ENCODE assay signal across 23 cellular contexts in the genomic region with DNA sequence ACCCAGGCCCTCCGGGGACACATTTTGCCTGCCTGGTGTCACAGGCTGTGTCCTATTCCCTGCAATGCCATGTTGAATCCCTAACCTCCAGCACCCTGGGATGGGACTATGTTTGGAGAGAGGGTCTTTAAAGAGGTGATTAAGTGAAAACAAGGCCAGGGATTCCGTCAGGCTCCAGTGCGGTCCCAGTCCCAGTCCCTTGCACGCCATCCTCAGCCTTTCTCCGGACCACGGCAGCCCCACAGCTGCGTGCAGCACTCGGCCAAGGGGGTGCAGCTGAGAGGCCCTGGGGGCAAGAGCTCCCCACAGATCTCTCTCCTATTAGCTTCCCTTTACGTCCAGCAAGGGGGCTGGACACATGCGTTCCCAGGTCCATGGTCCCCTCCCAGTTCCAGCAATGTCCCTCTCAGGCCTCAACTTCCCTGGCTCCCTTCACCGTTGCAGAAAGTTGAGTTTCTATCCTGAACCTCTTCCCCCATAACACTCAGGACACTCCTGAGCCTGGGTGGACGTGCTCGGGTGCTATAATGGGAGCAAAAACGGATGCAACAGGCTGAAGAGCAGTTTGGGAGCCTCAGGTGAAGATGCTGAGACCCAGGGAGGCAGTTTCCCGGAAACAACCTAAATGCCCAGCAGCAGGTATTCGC.
"Had no signal": no experiment of that assay in that cellular context is flagged by ENCODE, and none has a peak within 500 bp of the region (broad histone marks: within the 10 kb centered on the region; RNA-seq: fewer than 3 reads in every experiment).

No MANE protein-coding gene starts in this region.

- H3K9me3 Mint-ChIP-seq: effector memory CD8-positive, alpha-beta T cell; nephron progenitor cell had no signal

- H3K79me2 ChIP-seq: parathyroid adenoma had no signal

- H3K27me3 ChIP-seq: suprapubic skin, transverse colon had no signal

- H3K27ac ChIP-seq: left lung, parathyroid adenoma, suprapubic skin, transverse colon had no signal

- H2AFZ ChIP-seq: parathyroid adenoma had no signal

- H3K4me1 Mint-ChIP-seq: naive thymus-derived CD4-positive, alpha-beta T cell; nephron progenitor cell; stimulated activated naive CD8-positive, alpha-beta T cell treated with anti-CD3 and anti-CD28 coated beads, Interleukin-15, amount 100 ng/mL, for 72 hours had no signal

- H3K9ac ChIP-seq: parathyroid adenoma had no signal

- H3K4me2 ChIP-seq: smooth muscle cell had no signal

- H3K27ac Mint-ChIP-seq: effector memory CD8-positive, alpha-beta T cell; naive thymus-derived CD4-positive, alpha-beta T cell; nephron progenitor cell; progenitor cell of endocrine pancreas had no signal

- H3K36me3 ChIP-seq: left lung, suprapubic skin, transverse colon had no signal

- H3K4me1 ChIP-seq: left lung, parathyroid adenoma, suprapubic skin, transverse colon had no signal

- DNase-seq: cerebellar nuclear complex; cortex of kidney; effector memory CD8-positive, alpha-beta T cell; erythroblast; kidney; left lung; mesenchymal stem cell; midbrain; naive thymus-derived CD4-positive, alpha-beta T cell; nephron progenitor cell; occipital lobe; stimulated activated CD4-positive, alpha-beta T cell treated with anti-CD3 and anti-CD28 coated beads, Interleukin-12 subunit alpha, Interleukin-12 subunit beta, amount 100 ng/mL, for 4 hours; stimulated activated CD4-positive, alpha-beta T cell treated with anti-CD3 and anti-CD28 coated beads, Interleukin-1b, Interleukin-23, amount 100 ng/mL, for 48 hours; stimulated activated CD4-positive, alpha-beta T cell treated with anti-CD3 and anti-CD28 coated beads, Interleukin-4, amount 100 ng/mL, for 1 hour; stimulated activated CD8-positive, alpha-beta memory T cell treated with anti-CD3 and anti-CD28 coated beads, Interleukin-4, amount 100 ng/mL, for 48 hours; stimulated activated naive CD4-positive, alpha-beta T cell; stimulated activated naive CD8-positive, alpha-beta T cell treated with anti-CD3 and anti-CD28 coated beads, Interleukin-15, amount 100 ng/mL, for 72 hours; transverse colon had no signal

- ATAC-seq: effector memory CD8-positive, alpha-beta T cell; left lung; naive thymus-derived CD4-positive, alpha-beta T cell; sciatic nerve; stimulated activated naive CD8-positive, alpha-beta T cell treated with anti-CD3 and anti-CD28 coated beads, Interleukin-15, amount 100 ng/mL, for 72 hours had no signal

- H3K9me3 ChIP-seq: suprapubic skin, transverse colon had no signal

- H3K4me3 ChIP-seq: left lung, smooth muscle cell, suprapubic skin, transverse colon had no signal

- H3K4me3 Mint-ChIP-seq: effector memory CD8-positive, alpha-beta T cell; naive thymus-derived CD4-positive, alpha-beta T cell; nephron progenitor cell; stimulated activated naive CD8-positive, alpha-beta T cell treated with anti-CD3 and anti-CD28 coated beads, Interleukin-15, amount 100 ng/mL, for 72 hours had no signal
